In genomic region chr18:26867471-26867870, GRCh38 we compare ENCODE assay signal across 17 cellular contexts. TPM values are rescaled to one million over a fixed set of nuclear protein-coding genes. Genes with fewer than 3 reads are reported as not detected.
DNase-seq lines count a peak whose midpoint lies in the region; ATAC-seq and TF ChIP-seq lines count a peak whose summit lies in the region.
"Had no signal": no experiment of that assay in that cellular context is flagged by ENCODE, and none has a peak within 500 bp of the region (broad histone marks: within the 10 kb centered on the region; RNA-seq: fewer than 3 reads in every experiment).

No MANE protein-coding gene starts in this region.

- H3K36me3 ChIP-seq in lower lobe of right lung (no peaks in the 10 kb centered on the region), gastrocnemius medialis (no peaks in the 10 kb centered on the region)
- H3K36me3 ChIP-seq: BLaER1 had no signal

- TF ChIP-seq CTCF in lower lobe of right lung (IDR thresholded peaks at IDR 0.05) = no peak
- no peak for TF ChIP-seq CTCF in gastrocnemius medialis (IDR thresholded peaks at IDR 0.05 in 4 of 5, conservative IDR thresholded peaks at IDR 0.05 in 1 of 5)
- no peak for TF ChIP-seq CTCF in osteocyte (IDR thresholded peaks at IDR 0.05)

- H3K36me3 Mint-ChIP-seq in osteocyte (ENCODE audit: unreplicated experiment) = no peaks in the 10 kb centered on the region
- H3K36me3 Mint-ChIP-seq: CD8-positive, alpha-beta memory T cell had no signal

- H3K27me3 ChIP-seq in lower lobe of right lung (ENCODE audit: low read depth) (peaks cover 16% of the 10 kb centered on the region), gastrocnemius medialis (no peaks in the 10 kb centered on the region)
- H3K27me3 ChIP-seq: BLaER1 had no signal

- in situ Hi-C loops in gastrocnemius medialis (cut with MboI; ENCODE audit: low sequenced_read_pairs in 4 of 4) = loop anchor here in 1 of 4 donors (25.0 kb wide), 1 partner anchor 95 kb away; no protein-coding TSS in a partner anchor

- H3K4me3 Mint-ChIP-seq in osteocyte (ENCODE audit: unreplicated experiment) = no peak overlapping the region
- H3K4me3 Mint-ChIP-seq: CD8-positive, alpha-beta memory T cell; HFFc6 had no signal

- no peaks in the 10 kb centered on the region for H3K4me1 Mint-ChIP-seq in osteocyte (ENCODE audit: unreplicated experiment)
- H3K4me1 Mint-ChIP-seq: CD8-positive, alpha-beta memory T cell had no signal

- H3K9me3 ChIP-seq in lower lobe of right lung (no peaks in the 10 kb centered on the region), gastrocnemius medialis (no peaks in the 10 kb centered on the region)

- peak; percentile 15 for DNase-seq in cerebellar cortex (ENCODE audit: low spot score)
- no peak for DNase-seq in lower lobe of right lung
- DNase-seq in gastrocnemius medialis = no peak
- no peak for DNase-seq in NOMO-1 (lab: John Stamatoyannopoulos, UW; ENCODE audit: unreplicated experiment in 2 of 2)
- no peak for DNase-seq in osteocyte (ENCODE audit: extremely low spot score, unreplicated experiment)
- DNase-seq in NCI-H774 (lab: John Stamatoyannopoulos, UW) = no peak
- DNase-seq: CD8-positive, alpha-beta memory T cell; HFFc6; KG1; NCI-H1048; NCI-H146; NCI-H226; NCI-H526; PC-9 had no signal

- no peak for ATAC-seq in lower lobe of right lung
- ATAC-seq in gastrocnemius medialis = no peak
- ATAC-seq in GM19023 (IDR thresholded peaks at IDR 0.05; ENCODE audit: unreplicated experiment) = no peak

- H3K27ac ChIP-seq in lower lobe of right lung (peak overlapping the region; percentile 70), gastrocnemius medialis (peak overlapping the region; percentile 62 to 92 (median 80))
- H3K27ac ChIP-seq: BLaER1, PC-9 had no signal

- H3K4me1 ChIP-seq in lower lobe of right lung (peaks cover 11% of the 10 kb centered on the region), gastrocnemius medialis (peaks cover 31 to 45% of the 10 kb centered on the region in 2 donors)

- TF ChIP-seq POLR2A in gastrocnemius medialis (IDR thresholded peaks at IDR 0.05) = no peak

- intact Hi-C loops in lower lobe of right lung (cut with DNase I) = no loop called here
- intact Hi-C loops in gastrocnemius medialis (cut with DNase I; ENCODE audit: low total_unique reads) = loop anchor here (5.0 kb wide), 1 partner anchor 370 kb away; no protein-coding TSS in a partner anchor

- H3K27ac Mint-ChIP-seq in osteocyte (ENCODE audit: unreplicated experiment) = no peak overlapping the region
- H3K27ac Mint-ChIP-seq: CD8-positive, alpha-beta memory T cell; HFFc6 had no signal

- H3K9me3 Mint-ChIP-seq in osteocyte (ENCODE audit: unreplicated experiment) = no peaks in the 10 kb centered on the region

- peaks cover 33% of the 10 kb centered on the region for H3K27me3 Mint-ChIP-seq in osteocyte (ENCODE audit: unreplicated experiment)

- H3K4me3 ChIP-seq in lower lobe of right lung (no peak overlapping the region), gastrocnemius medialis (no peak overlapping the region)
- H3K4me3 ChIP-seq: BLaER1, PC-9 had no signal

RNA-seq across cellular contexts. Expression of gene AQP4, which starts 2.0 kb away (rescaled TPM):
- total RNA-seq in lower lobe of right lung = 301 TPM
- total RNA-seq in gastrocnemius medialis = 10 to 100 TPM in 3 of 4 donors, 1 to 10 TPM in 1; 9.9 to 24.9 (median 15.3) TPM
- not detected in 2 replicates for total RNA-seq in osteocyte
- total RNA-seq: CD8-positive, alpha-beta memory T cell; HFFc6; M059J; PC-9 had no signal

Comparison
In these comparisons a context has a peak if more than half of its experiments do, and no peak if none do; other contexts are left out.
1. RNA of gene AQP4, which starts 2.0 kb away (total RNA-seq): 301 TPM in lower lobe of right lung (single experiment); 9.9 to 24.9 TPM in gastrocnemius medialis and not detected in osteocyte; every median in the first group is over 10 times any median in the second.